26 cellular contexts compared by ENCODE assay signal in genomic region chr4:134001057-134001456, GRCh38.
"Had no signal": no experiment of that assay in that cellular context is flagged by ENCODE, and none has a peak within 500 bp of the region (broad histone marks: within the 10 kb centered on the region; RNA-seq: fewer than 3 reads in every experiment).

No MANE protein-coding gene starts in this region.

- H3K4me2 ChIP-seq: hepatocyte had no signal

- H3K27ac ChIP-seq: brain microvascular endothelial cell, esophagus muscularis mucosa, gastroesophageal sphincter, hepatocyte, neutrophil, right lobe of liver, testis, transverse colon had no signal

- H2AFZ ChIP-seq: hepatocyte had no signal

- H3K36me3 ChIP-seq: brain microvascular endothelial cell, esophagus muscularis mucosa, gastroesophageal sphincter, neutrophil, right lobe of liver, transverse colon had no signal

- H3K27me3 ChIP-seq: brain microvascular endothelial cell, esophagus muscularis mucosa, gastroesophageal sphincter, hepatocyte, neutrophil, right lobe of liver, testis, transverse colon had no signal

- H3K9me3 ChIP-seq: esophagus muscularis mucosa, gastroesophageal sphincter, neutrophil, right lobe of liver, testis, transverse colon had no signal

- H3K4me3 ChIP-seq: esophagus muscularis mucosa, gastroesophageal sphincter, hepatocyte, right lobe of liver, testis, transverse colon had no signal

- H3K27me3 Mint-ChIP-seq: activated CD4-positive, alpha-beta memory T cell treated with anti-CD3 and anti-CD28 coated beads, Interleukin-2, amount 10 ng/mL, durations not matched to agents 7 days and 5 days; activated CD4-positive, alpha-beta T cell treated with anti-CD3 and anti-CD28 coated beads, Interleukin-2, amount 10 ng/mL, durations not matched to agents 7 days and 5 days; activated T-cell treated with anti-CD3 and anti-CD28 coated beads, Interleukin-2, amount 50 U/mL, for 24 hours; progenitor cell of endocrine pancreas had no signal

- H3K79me2 ChIP-seq: hepatocyte had no signal

- H3K4me3 Mint-ChIP-seq: activated CD4-positive, alpha-beta memory T cell treated with anti-CD3 and anti-CD28 coated beads, Interleukin-2, amount 10 ng/mL, durations not matched to agents 7 days and 5 days; activated CD4-positive, alpha-beta T cell treated with anti-CD3 and anti-CD28 coated beads, Interleukin-2, amount 10 ng/mL, durations not matched to agents 7 days and 5 days; activated T-cell treated with anti-CD3 and anti-CD28 coated beads, Interleukin-2, amount 50 U/mL, for 24 hours; nephron; T-helper 1 cell treated with Interleukin-12 subunit alpha and Interleukin-12 subunit beta and Interleukin-4 antibody, amounts not matched to agents 30 μg/mL and 1 μg/mL, for 36 hours had no signal

- H3K4me1 Mint-ChIP-seq: activated CD4-positive, alpha-beta memory T cell treated with anti-CD3 and anti-CD28 coated beads, Interleukin-2, amount 10 ng/mL, durations not matched to agents 7 days and 5 days; activated CD4-positive, alpha-beta T cell treated with anti-CD3 and anti-CD28 coated beads, Interleukin-2, amount 10 ng/mL, durations not matched to agents 7 days and 5 days; nephron had no signal

- H3K27ac Mint-ChIP-seq: activated CD4-positive, alpha-beta memory T cell treated with anti-CD3 and anti-CD28 coated beads, Interleukin-2, amount 10 ng/mL, durations not matched to agents 7 days and 5 days; activated CD4-positive, alpha-beta T cell treated with anti-CD3 and anti-CD28 coated beads, Interleukin-2, amount 10 ng/mL, durations not matched to agents 7 days and 5 days; activated T-cell treated with anti-CD3 and anti-CD28 coated beads, Interleukin-2, amount 50 U/mL, for 24 hours; nephron; progenitor cell of endocrine pancreas; T-helper 1 cell treated with Interleukin-12 subunit alpha and Interleukin-12 subunit beta and Interleukin-4 antibody, amounts not matched to agents 30 μg/mL and 1 μg/mL, for 36 hours had no signal

- H3K4me1 ChIP-seq: esophagus muscularis mucosa, gastroesophageal sphincter, right lobe of liver, testis, transverse colon had no signal

- DNase-seq: activated CD4-positive, alpha-beta memory T cell treated with anti-CD3 and anti-CD28 coated beads, Interleukin-2, amount 10 ng/mL, durations not matched to agents 7 days and 5 days; activated CD4-positive, alpha-beta T cell treated with anti-CD3 and anti-CD28 coated beads for 1 hour; activated CD4-positive, alpha-beta T cell treated with anti-CD3 and anti-CD28 coated beads, Interleukin-2, amount 10 ng/mL, durations not matched to agents 7 days and 5 days; activated CD8-positive, alpha-beta memory T cell treated with anti-CD3 and anti-CD28 coated beads, Interleukin-2, amount 50 U/mL, for 48 hours; activated gamma-delta T cell treated with Interleukin-2 at 50 U/mL for 16 hours; activated naive CD4-positive, alpha-beta T cell treated with anti-CD3 and anti-CD28 coated beads, Interleukin-2, amount 50 U/mL, for 16 hours; activated T-cell treated with anti-CD3 and anti-CD28 coated beads, Interleukin-2, amount 50 U/mL, for 24 hours; amniotic stem cell; brain microvascular endothelial cell; central memory CD4-positive, alpha-beta T cell; islet precursor cell; left cardiac atrium; left ventricle myocardium superior; right lobe of liver; stimulated activated CD4-positive, alpha-beta T cell treated with anti-CD3 and anti-CD28 coated beads, Interleukin-2, amount 100 ng/mL, for 48 hours; stimulated activated naive CD8-positive, alpha-beta T cell treated with anti-CD3 and anti-CD28 coated beads, Interleukin-15, Interleukin-2, amounts not matched to agents 100 U/mL and 50 U/mL, for 24 hours; T-helper 9 cell; testis; transverse colon had no signal

- H3K9me3 Mint-ChIP-seq: activated CD4-positive, alpha-beta T cell treated with anti-CD3 and anti-CD28 coated beads, Interleukin-2, amount 10 ng/mL, durations not matched to agents 7 days and 5 days; T-helper 1 cell treated with Interleukin-12 subunit alpha and Interleukin-12 subunit beta and Interleukin-4 antibody, amounts not matched to agents 30 μg/mL and 1 μg/mL, for 36 hours had no signal
